In the genomic region with DNA sequence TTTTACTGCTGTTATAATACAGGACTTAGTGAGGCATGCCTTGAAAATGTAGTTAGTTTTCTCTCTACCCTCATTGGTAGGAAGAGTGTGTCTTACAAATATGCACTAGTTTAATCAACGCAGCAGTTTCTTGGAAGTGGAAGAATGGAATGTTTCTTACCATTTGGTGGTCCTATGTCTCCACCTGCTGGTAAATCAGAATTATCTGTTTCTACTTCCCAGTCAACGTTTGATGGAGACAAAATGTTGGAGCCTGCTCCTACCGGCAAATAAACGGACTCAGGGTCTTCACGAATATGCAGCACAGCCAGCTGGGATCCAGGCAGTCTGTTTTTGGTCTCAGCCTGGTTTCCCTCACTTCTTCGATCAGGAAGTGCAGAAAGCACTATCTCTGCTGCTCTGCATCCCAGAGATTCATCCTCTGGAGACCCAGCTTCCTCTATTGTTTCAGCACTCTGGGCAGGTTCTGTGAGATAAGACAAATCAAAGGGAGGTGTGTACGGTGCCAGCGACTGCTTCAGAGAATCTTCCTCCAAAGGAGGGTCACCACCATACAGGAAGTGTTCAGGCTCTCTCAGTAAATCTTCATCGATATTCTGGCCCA, we compare ENCODE assay signal across 8 cellular contexts. TPM values are rescaled to one million over a fixed set of nuclear protein-coding genes. Genes with fewer than 3 reads are reported as not detected.
DNase-seq lines count a peak whose midpoint lies in the region; ATAC-seq and TF ChIP-seq lines count a peak whose summit lies in the region.

No MANE protein-coding gene starts in this region.

- peak; percentile 86 for TF ChIP-seq CTCF in neural crest cell (conservative IDR thresholded peaks at IDR 0.05)

- H3K27ac Mint-ChIP-seq in activated T-cell treated with anti-CD3 and anti-CD28 coated beads, Interleukin-2, amount 50 U/mL, for 24 hours = no peak overlapping the region
- no peak overlapping the region for H3K27ac Mint-ChIP-seq in neural crest cell (ENCODE audit: unreplicated experiment)

- H3K36me3 Mint-ChIP-seq in activated T-cell treated with anti-CD3 and anti-CD28 coated beads, Interleukin-2, amount 50 U/mL, for 24 hours (ENCODE audit: low read depth) = no peaks in the 10 kb centered on the region
- no peaks in the 10 kb centered on the region for H3K36me3 Mint-ChIP-seq in activated T-cell treated with anti-CD3 and anti-CD28 coated beads, Interleukin-2, amount 50 U/mL, for 4 hours (ENCODE audit: insufficient read depth)
- no peaks in the 10 kb centered on the region for H3K36me3 Mint-ChIP-seq in neural crest cell (ENCODE audit: low read depth)

- no peak for ATAC-seq in activated T-cell treated with anti-CD3 and anti-CD28 coated beads, Interleukin-2, amount 50 U/mL, for 4 hours
- ATAC-seq in GM21367 (IDR thresholded peaks at IDR 0.05; ENCODE audit: unreplicated experiment) (no peak), HG02885 (IDR thresholded peaks at IDR 0.05; ENCODE audit: poor library complexity, unreplicated experiment) (no peak)

- no peaks in the 10 kb centered on the region for H3K9me3 Mint-ChIP-seq in activated T-cell treated with anti-CD3 and anti-CD28 coated beads, Interleukin-2, amount 50 U/mL, for 24 hours
- H3K9me3 Mint-ChIP-seq in activated T-cell treated with anti-CD3 and anti-CD28 coated beads, Interleukin-2, amount 50 U/mL, for 4 hours = no peaks in the 10 kb centered on the region
- no peaks in the 10 kb centered on the region for H3K9me3 Mint-ChIP-seq in neural crest cell

- H3K27me3 Mint-ChIP-seq in activated T-cell treated with anti-CD3 and anti-CD28 coated beads, Interleukin-2, amount 50 U/mL, for 24 hours = peaks cover 54% of the 10 kb centered on the region
- H3K27me3 Mint-ChIP-seq in activated T-cell treated with anti-CD3 and anti-CD28 coated beads, Interleukin-2, amount 50 U/mL, for 4 hours (ENCODE audit: low read depth) = peaks cover 38% of the 10 kb centered on the region
- peaks cover 16% of the 10 kb centered on the region for H3K27me3 Mint-ChIP-seq in neural crest cell (ENCODE audit: low read depth)

- no peak overlapping the region for H3K4me3 Mint-ChIP-seq in activated T-cell treated with anti-CD3 and anti-CD28 coated beads, Interleukin-2, amount 50 U/mL, for 24 hours
- H3K4me3 Mint-ChIP-seq in activated T-cell treated with anti-CD3 and anti-CD28 coated beads, Interleukin-2, amount 50 U/mL, for 4 hours = no peak overlapping the region
- no peak overlapping the region for H3K4me3 Mint-ChIP-seq in neural crest cell

- H3K4me1 Mint-ChIP-seq in activated T-cell treated with anti-CD3 and anti-CD28 coated beads, Interleukin-2, amount 50 U/mL, for 24 hours (ENCODE audit: low read depth) = peaks cover 3% of the 10 kb centered on the region
- H3K4me1 Mint-ChIP-seq in activated T-cell treated with anti-CD3 and anti-CD28 coated beads, Interleukin-2, amount 50 U/mL, for 4 hours (ENCODE audit: low read depth) = peaks cover 2% of the 10 kb centered on the region
- peaks cover 11% of the 10 kb centered on the region for H3K4me1 Mint-ChIP-seq in neural crest cell

- peak; percentile 35 for DNase-seq in activated T-cell treated with anti-CD3 and anti-CD28 coated beads, Interleukin-2, amount 50 U/mL, for 24 hours
- no peak for DNase-seq in activated T-cell treated with anti-CD3 and anti-CD28 coated beads, Interleukin-2, amount 50 U/mL, for 4 hours
- peak; percentile 46 for DNase-seq in NCI-H1048 (lab: John Stamatoyannopoulos, UW)
- peak; percentile 26 for DNase-seq in SKM-1 treated with dmso at 0.1 percent for 144 hours (lab: John Stamatoyannopoulos, UW; ENCODE audit: unreplicated experiment)
- DNase-seq in fibroblast of peridontal ligament (ENCODE audit: extremely low read depth) = peak; percentile 97
- peak; percentile 17 for DNase-seq in neural crest cell (ENCODE audit: low read depth, low spot score)

RNA-seq across cellular contexts. Expression of gene PCA3, which starts 59.5 kb away (rescaled TPM):
- not detected for total RNA-seq in activated T-cell treated with anti-CD3 and anti-CD28 coated beads, Interleukin-2, amount 50 U/mL, for 4 hours
- not detected in 2 replicates for total RNA-seq in neural crest cell
